ENCODE assay signal across 1 cellular context in the genomic region with DNA sequence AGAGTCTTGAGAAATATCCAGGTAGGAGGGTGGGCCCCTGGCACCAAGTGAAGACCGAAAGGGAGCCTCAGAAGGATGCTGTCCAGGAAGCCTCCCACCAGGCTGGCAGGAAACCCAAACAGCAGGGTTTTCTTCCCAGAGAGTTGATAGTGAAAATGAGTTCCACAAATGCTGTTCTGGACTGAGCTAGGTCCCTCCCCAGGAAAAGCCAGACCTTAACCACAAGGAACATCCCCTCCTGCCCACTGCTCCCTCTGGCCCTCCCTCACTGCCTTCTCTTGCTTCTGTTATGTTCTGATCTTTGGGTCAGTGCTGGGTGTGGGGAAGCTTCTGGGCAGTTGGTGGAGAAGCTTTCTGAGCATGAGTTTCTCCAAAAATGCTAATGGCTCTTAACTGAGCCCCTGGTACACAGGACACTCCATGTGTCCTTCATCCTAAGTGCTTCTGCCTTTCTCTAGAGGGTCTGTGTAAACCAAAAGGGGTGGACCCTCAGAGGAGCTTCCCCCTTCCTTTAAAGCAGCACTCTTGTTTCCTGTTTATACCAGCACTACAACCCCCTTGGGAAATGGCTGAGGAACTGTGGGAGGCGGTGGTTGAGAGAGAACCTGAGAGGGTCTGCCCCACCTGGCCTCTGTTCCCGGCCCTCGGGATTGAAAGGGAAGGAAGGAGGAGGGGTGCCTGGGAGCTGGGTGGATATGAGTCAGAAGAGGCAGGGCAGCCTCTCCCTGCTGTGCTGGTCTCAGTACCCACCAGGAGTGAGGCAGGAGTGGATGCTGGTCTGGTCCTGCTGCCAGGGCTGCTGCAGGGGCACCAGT.
TF ChIP-seq lines count a peak whose summit lies in the region.

No MANE protein-coding gene starts in this region.

TF ChIP-seq in GM12878, 131 proteins besides CTCF, POLR2A, EP300 and RAD21 (continued from another document):
- TF ChIP-seq, protein P1, sequence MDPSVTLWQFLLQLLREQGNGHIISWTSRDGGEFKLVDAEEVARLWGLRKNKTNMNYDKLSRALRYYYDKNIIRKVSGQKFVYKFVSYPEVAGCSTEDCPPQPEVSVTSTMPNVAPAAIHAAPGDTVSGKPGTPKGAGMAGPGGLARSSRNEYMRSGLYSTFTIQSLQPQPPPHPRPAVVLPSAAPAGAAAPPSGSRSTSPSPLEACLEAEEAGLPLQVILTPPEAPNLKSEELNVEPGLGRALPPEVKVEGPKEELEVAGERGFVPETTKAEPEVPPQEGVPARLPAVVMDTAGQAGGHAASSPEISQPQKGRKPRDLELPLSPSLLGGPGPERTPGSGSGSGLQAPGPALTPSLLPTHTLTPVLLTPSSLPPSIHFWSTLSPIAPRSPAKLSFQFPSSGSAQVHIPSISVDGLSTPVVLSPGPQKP (IDR thresholded peaks at IDR 0.05; ENCODE audit: low read depth, low read length) = no peak
- TF ChIP-seq GATAD2B (conservative IDR thresholded peaks at IDR 0.05; ENCODE audit: low read depth) (0 out of 2 replicates have a peak, but pooled peaks have one; percentile 27), EED (IDR thresholded peaks at IDR 0.05; ENCODE audit: low read depth) (peak; percentile 83), SIN3A (IDR thresholded peaks at IDR 0.05; ENCODE audit: low read depth, low read length) (no peak), IKZF1 (conservative IDR thresholded peaks at IDR 0.05) (peak; percentile 76), IKZF2 (IDR thresholded peaks at IDR 0.05) (peak; percentile 71 to 72)
- TF ChIP-seq, protein P2, sequence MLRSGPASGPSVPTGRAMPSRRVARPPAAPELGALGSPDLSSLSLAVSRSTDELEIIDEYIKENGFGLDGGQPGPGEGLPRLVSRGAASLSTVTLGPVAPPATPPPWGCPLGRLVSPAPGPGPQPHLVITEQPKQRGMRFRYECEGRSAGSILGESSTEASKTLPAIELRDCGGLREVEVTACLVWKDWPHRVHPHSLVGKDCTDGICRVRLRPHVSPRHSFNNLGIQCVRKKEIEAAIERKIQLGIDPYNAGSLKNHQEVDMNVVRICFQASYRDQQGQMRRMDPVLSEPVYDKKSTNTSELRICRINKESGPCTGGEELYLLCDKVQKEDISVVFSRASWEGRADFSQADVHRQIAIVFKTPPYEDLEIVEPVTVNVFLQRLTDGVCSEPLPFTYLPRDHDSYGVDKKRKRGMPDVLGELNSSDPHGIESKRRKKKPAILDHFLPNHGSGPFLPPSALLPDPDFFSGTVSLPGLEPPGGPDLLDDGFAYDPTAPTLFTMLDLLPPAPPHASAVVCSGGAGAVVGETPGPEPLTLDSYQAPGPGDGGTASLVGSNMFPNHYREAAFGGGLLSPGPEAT (IDR thresholded peaks at IDR 0.05; ENCODE audit: low read depth) = peak; percentile 23; the same call in 1 of the 2 replicates
